In the genomic region with DNA sequence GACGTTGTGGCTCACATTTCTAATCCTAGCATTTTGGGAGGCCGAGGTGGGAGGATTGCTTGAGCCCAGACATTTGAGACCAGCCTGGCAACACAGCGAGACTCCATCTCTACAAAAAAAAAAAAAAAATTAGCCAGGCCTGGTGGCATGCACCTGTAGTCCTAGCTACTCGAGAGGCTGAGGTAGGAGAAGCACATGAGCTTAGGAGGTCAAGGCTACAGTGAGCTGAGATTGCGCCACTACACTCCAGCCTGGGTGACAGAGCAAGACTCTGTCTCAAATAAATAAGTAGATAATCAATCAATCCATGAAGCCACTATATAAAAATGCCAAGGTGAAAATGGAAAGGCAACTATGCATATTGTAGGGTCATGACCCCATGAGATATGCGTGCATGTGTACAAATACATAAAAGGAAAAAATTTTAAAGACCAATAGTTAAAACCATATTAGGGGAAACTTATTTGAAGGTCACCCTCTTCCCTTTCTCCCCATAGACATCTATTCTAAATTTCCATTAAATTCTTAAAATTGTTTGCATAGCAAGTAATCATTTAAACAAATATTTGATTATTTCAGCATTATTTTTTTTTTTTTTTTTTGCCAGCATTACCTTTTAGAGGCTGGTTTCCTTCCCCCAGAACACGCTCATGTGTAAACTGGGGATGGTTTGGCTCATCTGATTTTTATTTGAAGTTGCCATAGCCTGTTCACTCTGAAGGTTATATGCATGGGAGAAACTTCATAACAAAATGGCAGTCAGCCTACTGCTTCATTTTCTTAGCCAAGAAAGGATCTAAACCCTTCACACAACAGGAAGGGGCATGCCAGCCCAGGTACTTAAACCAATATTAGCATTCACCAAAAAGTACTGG, we compare ENCODE assay signal across 34 cellular contexts. TPM values are rescaled to one million over a fixed set of nuclear protein-coding genes. Genes with fewer than 3 reads are reported as not detected.
"Had no signal": no experiment of that assay in that cellular context is flagged by ENCODE, and none has a peak within 500 bp of the region (broad histone marks: within the 10 kb centered on the region; RNA-seq: fewer than 3 reads in every experiment).

No MANE protein-coding gene starts in this region.

- H3K4me1 ChIP-seq: ascending aorta had no signal

- H3K4me3 ChIP-seq: ascending aorta, cardiac muscle cell had no signal

- H3K27me3 ChIP-seq: ascending aorta, cardiac muscle cell had no signal

- DNase-seq: activated CD4-positive, alpha-beta memory T cell treated with anti-CD3 and anti-CD28 coated beads, Interleukin-2, amount 10 ng/mL, durations not matched to agents 7 days and 5 days; activated CD4-positive, alpha-beta T cell treated with anti-CD3 and anti-CD28 coated beads for 1 hour; activated CD4-positive, alpha-beta T cell treated with anti-CD3 and anti-CD28 coated beads for 36 hours; activated CD4-positive, alpha-beta T cell treated with anti-CD3 and anti-CD28 coated beads for 48 hours; activated CD4-positive, alpha-beta T cell treated with anti-CD3 and anti-CD28 coated beads, Interleukin-2, amount 10 ng/mL, durations not matched to agents 7 days and 5 days; activated CD4-positive, alpha-beta T cell treated with anti-CD3 and anti-CD28 coated beads, Interleukin-2, amount 50 U/mL, for 48 hours; activated CD4-positive, CD25-positive, alpha-beta regulatory T cell; activated CD8-positive, alpha-beta memory T cell treated with anti-CD3 and anti-CD28 coated beads for 24 hours; activated CD8-positive, alpha-beta memory T cell treated with anti-CD3 and anti-CD28 coated beads, Interleukin-2, amount 10 ng/mL, durations not matched to agents 7 days and 5 days; activated CD8-positive, alpha-beta memory T cell treated with anti-CD3 and anti-CD28 coated beads, Interleukin-2, amount 50 U/mL, for 48 hours; activated CD8-positive, alpha-beta T cell treated with anti-CD3 and anti-CD28 coated beads, Interleukin-2, amount 10 ng/mL, durations not matched to agents 7 days and 5 days; activated effector memory CD4-positive, alpha-beta T cell treated with Interleukin-2 at 50 U/mL for 16 hours; activated gamma-delta T cell; activated naive CD4-positive, alpha-beta T cell treated with anti-CD3 and anti-CD28 coated beads, Interleukin-2, amount 10 ng/mL, durations not matched to agents 7 days and 5 days; activated naive CD4-positive, alpha-beta T cell treated with Interleukin-2 at 50 U/mL for 16 hours; activated naive CD8-positive, alpha-beta T cell treated with anti-CD3 and anti-CD28 coated beads, Interleukin-2, amount 10 ng/mL, durations not matched to agents 7 days and 5 days; activated naive CD8-positive, alpha-beta T cell treated with anti-CD3 and anti-CD28 coated beads, Interleukin-2, amount 50 U/mL, for 24 hours; activated T-cell treated with anti-CD3 and anti-CD28 coated beads, Interleukin-2, amount 50 U/mL, for 24 hours; activated T-cell treated with anti-CD3 and anti-CD28 coated beads, Interleukin-2, amount 50 U/mL, for 48 hours; amygdala; anterior cingulate cortex; caudate nucleus; cerebellar nuclear complex; T-helper 2 cell; T-helper 9 cell; WERI-Rb-1 had no signal

- H3K36me3 ChIP-seq: ascending aorta, cardiac muscle cell, WERI-Rb-1 had no signal

- FAIRE-seq: bronchial epithelial cell had no signal

- ATAC-seq: activated CD4-positive, alpha-beta T cell treated with anti-CD3 and anti-CD28 coated beads for 36 hours; activated CD4-positive, CD25-positive, alpha-beta regulatory T cell treated with anti-CD3 and anti-CD28 coated beads, Interleukin-2, amount 50 U/mL, for 24 hours; activated CD8-positive, alpha-beta memory T cell treated with anti-CD3 and anti-CD28 coated beads, Interleukin-2, amount 10 ng/mL, durations not matched to agents 7 days and 5 days; activated CD8-positive, alpha-beta T cell treated with anti-CD3 and anti-CD28 coated beads, Interleukin-2, amount 10 ng/mL, durations not matched to agents 7 days and 5 days; activated naive CD8-positive, alpha-beta T cell treated with anti-CD3 and anti-CD28 coated beads, Interleukin-2, amount 50 U/mL, for 24 hours; WTC11 had no signal

- H3K27ac ChIP-seq: ascending aorta, cardiac muscle cell, WERI-Rb-1 had no signal

- H3K9me3 ChIP-seq: ascending aorta had no signal

RNA-seq across cellular contexts. Expression of a gene that starts 37.3 kb away (rescaled TPM):
- total RNA-seq: activated CD4-positive, alpha-beta memory T cell treated with anti-CD3 and anti-CD28 coated beads, Interleukin-2, amount 10 ng/mL, durations not matched to agents 7 days and 5 days; activated CD4-positive, alpha-beta T cell treated with anti-CD3 and anti-CD28 coated beads for 36 hours; activated CD4-positive, alpha-beta T cell treated with anti-CD3 and anti-CD28 coated beads, Interleukin-2, amount 10 ng/mL, durations not matched to agents 7 days and 5 days; activated CD8-positive, alpha-beta memory T cell treated with anti-CD3 and anti-CD28 coated beads, Interleukin-2, amount 10 ng/mL, durations not matched to agents 7 days and 5 days; activated CD8-positive, alpha-beta T cell treated with anti-CD3 and anti-CD28 coated beads, Interleukin-2, amount 10 ng/mL, durations not matched to agents 7 days and 5 days; activated naive CD8-positive, alpha-beta T cell treated with anti-CD3 and anti-CD28 coated beads, Interleukin-2, amount 10 ng/mL, durations not matched to agents 7 days and 5 days; activated T-helper 2 cell treated with anti-CD3 and anti-CD28 coated beads, Interferon-gamma antibody, Interleukin-2, Interleukin-4, amounts not matched to agents 10 μg/mL and 5 μg/mL and 100 μg/mL, durations not matched to agents 14 hours and 24 hours and 36 hours; ascending aorta; bronchial epithelial cell; cardiac muscle cell; chondrocyte; WTC11 had no signal
- polyA plus RNA-seq: adipose tissue, cardiac muscle cell had no signal
